In genomic region chr20:32789896-32790750, GRCh38 we compare ENCODE assay signal across 8 cellular contexts. TPM values are rescaled to one million over a fixed set of nuclear protein-coding genes. Genes with fewer than 3 reads are reported as not detected.
DNase-seq lines count a peak whose midpoint lies in the region; ATAC-seq and TF ChIP-seq lines count a peak whose summit lies in the region.

No MANE protein-coding gene starts in this region.

- H3K4me1 ChIP-seq in MM.1S (ENCODE audit: low read length) (no peaks in the 10 kb centered on the region), upper lobe of left lung (no peaks in the 10 kb centered on the region)

- H3K79me2 ChIP-seq in MM.1S (ENCODE audit: low read length) = no peaks in the 10 kb centered on the region

- no peak overlapping the region for H3K4me2 ChIP-seq in MM.1S (ENCODE audit: low read depth, low read length)

- DNase-seq in AG10803 (ENCODE audit: low read depth) (peak; percentile 68), MM.1S (peak; percentile 60), SK-N-DZ (ENCODE audit: low spot score) (peak; percentile 79), glomerular endothelial cell (ENCODE audit: extremely low read depth, low read depth, low spot score) (peak; percentile 12), pons (ENCODE audit: low spot score) (peak; percentile 82), upper lobe of left lung (peak in 1 of 2 donors; percentile 70)
- DNase-seq in activated naive CD4-positive, alpha-beta T cell treated with Interleukin-2 at 50 U/mL for 16 hours = peak; percentile 72

- no peak overlapping the region for H3K9ac ChIP-seq in MM.1S (ENCODE audit: low read length)

- H4K20me1 ChIP-seq in MM.1S (ENCODE audit: insufficient read depth, low read length) = no peaks in the 10 kb centered on the region

- H3K36me3 ChIP-seq in MM.1S (replicated peaks; ENCODE audit: insufficient read depth, low read length) (no peaks in the 10 kb centered on the region), upper lobe of left lung (peaks cover 0 to 10% (median 0%) of the 10 kb centered on the region in 4 donors)

- ATAC-seq in GM18907 (IDR thresholded peaks at IDR 0.05; ENCODE audit: unreplicated experiment) = peak; percentile 56
- ATAC-seq in upper lobe of left lung (ENCODE audit: low FRiP score in 2 of 2) = peak; percentile 72 to 93

- WGBS in upper lobe of left lung, 2 donors = 65 to 67% methylated on average over 6 of the region's 6 CpGs

- peak; percentile 100 for TF ChIP-seq CTCF in AG10803 (conservative IDR thresholded peaks at IDR 0.05; ENCODE audit: low read length)
- TF ChIP-seq CTCF in MM.1S (IDR thresholded peaks at IDR 0.05; ENCODE audit: low read length) = peak; percentile 98
- peak; percentile 90 to 99 (median 94) for TF ChIP-seq CTCF in upper lobe of left lung (IDR thresholded peaks at IDR 0.05)

- H3K4me3 ChIP-seq in AG10803 (ENCODE audit: low read length) (no peak overlapping the region), MM.1S (ENCODE audit: low read length) (no peak overlapping the region), upper lobe of left lung (no peak overlapping the region)

- H3K27ac ChIP-seq in MM.1S (ENCODE audit: low read length) (no peak overlapping the region), upper lobe of left lung (no peak overlapping the region)

- no peaks in the 10 kb centered on the region for H3K9me2 ChIP-seq in MM.1S (replicated peaks; ENCODE audit: insufficient read depth, low read length)

- no peak for TF ChIP-seq POLR2A in upper lobe of left lung (IDR thresholded peaks at IDR 0.05)

- H3K9me3 ChIP-seq in MM.1S (replicated peaks; ENCODE audit: insufficient read depth, low read length) (no peaks in the 10 kb centered on the region), upper lobe of left lung (no peaks in the 10 kb centered on the region)

- H3K27me3 ChIP-seq in MM.1S (replicated peaks; ENCODE audit: insufficient read depth, low read length) (no peaks in the 10 kb centered on the region), upper lobe of left lung (no peaks in the 10 kb centered on the region)

- TF ChIP-seq EP300 in upper lobe of left lung (IDR thresholded peaks at IDR 0.05) = no peak

- no peaks in the 10 kb centered on the region for H3F3A ChIP-seq in MM.1S (ENCODE audit: insufficient read depth, low read length)

- no peak overlapping the region for H2AFZ ChIP-seq in MM.1S (ENCODE audit: low read length)

RNA-seq across cellular contexts. Expression of gene DNMT3B, which starts 27.9 kb away (rescaled TPM):
- polyA plus RNA-seq in SK-N-DZ (2014; cell fraction: cytosol; rRNA removed) = 19.6 and 22.9 TPM in 2 replicates
- 25.6 and 33.1 TPM in 2 replicates for polyA plus RNA-seq in SK-N-DZ (2014; cell fraction: nucleus; rRNA removed)
- 2.8 and 5.8 TPM in 2 replicates for total RNA-seq in glomerular endothelial cell
- total RNA-seq in upper lobe of left lung = 1 to 10 TPM in 4 of 6 donors, under 1 TPM in 1, not detected in 1; 0.76 to 2.1 (median 1.7) TPM

RNA-seq across cellular contexts. Expression of gene MAPRE1, which starts 29.6 kb away (rescaled TPM):
- polyA plus RNA-seq in SK-N-DZ (2014; cell fraction: cytosol; rRNA removed) = 233 and 240 TPM in 2 replicates
- polyA plus RNA-seq in SK-N-DZ (2014; cell fraction: nucleus; rRNA removed) = 102 and 115 TPM in 2 replicates
- total RNA-seq in glomerular endothelial cell (96.8 and 108 TPM in 2 replicates), upper lobe of left lung (10 to 100 TPM; 36.2 to 94.2 (median 77.9) TPM)

RNA-seq across cellular contexts. Expression of gene COMMD7, which starts 46.9 kb away (rescaled TPM):
- polyA plus RNA-seq in SK-N-DZ (2014; cell fraction: cytosol; rRNA removed) = 72.2 and 76.2 TPM in 2 replicates
- polyA plus RNA-seq in SK-N-DZ (2014; cell fraction: nucleus; rRNA removed) = 41.1 and 50.7 TPM in 2 replicates
- total RNA-seq in glomerular endothelial cell (35.2 and 41.7 TPM in 2 replicates), upper lobe of left lung (10 to 100 TPM; 22.4 to 37.4 (median 27.3) TPM)
